In genomic region chr10:114174462-114175190, GRCh38 we compare ENCODE assay signal across 8 cellular contexts. TPM values are rescaled to one million over a fixed set of nuclear protein-coding genes. Genes with fewer than 3 reads are reported as not detected.
DNase-seq lines count a peak whose midpoint lies in the region; ATAC-seq and TF ChIP-seq lines count a peak whose summit lies in the region.

No MANE protein-coding gene starts in this region.

- H3K36me3 ChIP-seq in HCT116 (ENCODE audit: control insufficient read depth in 1 of 2, insufficient read depth in 2 of 2, low read length in 2 of 2) = no peaks in the 10 kb centered on the region
- peaks cover 3% of the 10 kb centered on the region; the same call in 1 of the 2 replicates for H3K36me3 ChIP-seq in MM.1S (replicated peaks; ENCODE audit: insufficient read depth, low read length)
- H3K36me3 ChIP-seq in heart left ventricle = no peaks in the 10 kb centered on the region

- H3K9ac ChIP-seq in HCT116 (ENCODE audit: low read length) (peak overlapping the region; percentile 78), MM.1S (ENCODE audit: low read length) (peak overlapping the region; percentile 50; the same call in 1 of the 2 replicates)

- no TSS peak for BruUV-seq in HCT116 (replicated peaks; lab: Mats Ljungman, UMichigan)

- H3K27ac ChIP-seq in HCT116 (ENCODE audit: low read depth, low read length) (peak overlapping the region; percentile 27), MM.1S (ENCODE audit: low read length) (peak overlapping the region; percentile 62), heart left ventricle (peak overlapping the region; percentile 79 to 96 (median 92))

- H3K4me2 ChIP-seq in HCT116 (ENCODE audit: low read length) = peak overlapping the region; percentile 90
- peak overlapping the region; percentile 88 for H3K4me2 ChIP-seq in MM.1S (ENCODE audit: low read depth, low read length)

- H3K27me3 ChIP-seq in HCT116 (ENCODE audit: insufficient read depth, low read length) (no peaks in the 10 kb centered on the region), MM.1S (replicated peaks; ENCODE audit: insufficient read depth, low read length) (no peaks in the 10 kb centered on the region), heart left ventricle (no peaks in the 10 kb centered on the region)

- peak overlapping the region; percentile 98 for H2AFZ ChIP-seq in HCT116 (ENCODE audit: low read depth, low read length, poor library complexity, severe bottlenecking)
- H2AFZ ChIP-seq in MM.1S (ENCODE audit: low read length) = peak overlapping the region; percentile 90

- H3K4me3 Mint-ChIP-seq in activated CD4-positive, alpha-beta T cell treated with anti-CD3 and anti-CD28 coated beads, Interleukin-2, amount 10 ng/mL, durations not matched to agents 7 days and 5 days = peak overlapping the region; percentile 90
- peak overlapping the region; percentile 97 for H3K4me3 Mint-ChIP-seq in activated T-helper 2 cell treated with anti-CD3 and anti-CD28 coated beads, Interferon-gamma antibody, Interleukin-2, Interleukin-4, amounts not matched to agents 10 μg/mL and 5 μg/mL and 100 μg/mL, durations not matched to agents 14 hours and 24 hours and 36 hours (ENCODE audit: low read depth)

- POLR2A ChIA-PET in activated CD4-positive, alpha-beta T cell treated with anti-CD3 and anti-CD28 coated beads, Interleukin-2, amount 10 ng/mL, durations not matched to agents 7 days and 5 days (lab: Charles Lee) = interaction anchor here (0.7 to 0.8 kb wide), 2 partner anchors 43 to 1507 kb away, joined by 3 to 5 read pairs; no protein-coding TSS in a partner anchor
- POLR2A ChIA-PET in HCT116 (lab: Charles Lee) = interaction anchor here (0.7 to 1.4 kb wide), 3 partner anchors 14 to 97 kb away, joined by 3 to 5 read pairs (median 4); no protein-coding TSS in a partner anchor

- no peaks in the 10 kb centered on the region for H3K9me3 ChIP-seq in HCT116 (ENCODE audit: control insufficient read depth in 1 of 2, insufficient read depth in 1 of 2, low read depth in 1 of 2, low read length in 2 of 2)
- no peaks in the 10 kb centered on the region for H3K9me3 ChIP-seq in MM.1S (replicated peaks; ENCODE audit: insufficient read depth, low read length)
- H3K9me3 ChIP-seq in heart left ventricle = peaks cover 0 to 4% (median 0%) of the 10 kb centered on the region in 12 donors

- intact Hi-C loops in HCT116 (cut with micrococcal nuclease) = no loop called here
- intact Hi-C loops in activated T-helper 2 cell treated with anti-CD3 and anti-CD28 coated beads, Interferon-gamma antibody, Interleukin-2, Interleukin-4, amounts not matched to agents 10 μg/mL and 5 μg/mL and 100 μg/mL, durations not matched to agents 14 hours and 24 hours and 36 hours (cut with micrococcal nuclease) = loop anchor here (1.0 to 10.0 kb wide), 5 partner anchors 213 to 493 kb away; partner anchors contain the start of genes DCLRE1A and NHLRC2
- intact Hi-C loops in heart left ventricle (cut with DNase I) = no loop called here
- intact Hi-C loops in posterior vena cava (cut with DNase I) = no loop called here

- TF ChIP-seq RAD21 in HCT116 (IDR thresholded peaks at IDR 0.05; ENCODE audit: low read depth) = no peak

- peaks cover 11% of the 10 kb centered on the region for H3F3A ChIP-seq in MM.1S (ENCODE audit: insufficient read depth, low read length)

- peaks cover 16% of the 10 kb centered on the region for H3K27me3 Mint-ChIP-seq in activated CD4-positive, alpha-beta T cell treated with anti-CD3 and anti-CD28 coated beads, Interleukin-2, amount 10 ng/mL, durations not matched to agents 7 days and 5 days
- H3K27me3 Mint-ChIP-seq in activated T-helper 2 cell treated with anti-CD3 and anti-CD28 coated beads, Interferon-gamma antibody, Interleukin-2, Interleukin-4, amounts not matched to agents 10 μg/mL and 5 μg/mL and 100 μg/mL, durations not matched to agents 14 hours and 24 hours and 36 hours (ENCODE audit: low read depth) = peaks cover 26% of the 10 kb centered on the region

- peaks cover 36% of the 10 kb centered on the region for H3K79me2 ChIP-seq in HCT116 (ENCODE audit: insufficient read depth, low read length)
- peaks cover 44% of the 10 kb centered on the region for H3K79me2 ChIP-seq in MM.1S (ENCODE audit: low read length)

- H4K20me1 ChIP-seq in HCT116 (ENCODE audit: insufficient read depth) (no peaks in the 10 kb centered on the region), MM.1S (ENCODE audit: insufficient read depth, low read length) (no peaks in the 10 kb centered on the region)

- 1 to 2% (median 2%) methylated on average over 28 to 29 of the region's 29 CpGs for WGBS in heart left ventricle, 4 donors

- TF ChIP-seq CTCF in HCT116 (IDR thresholded peaks at IDR 0.05 in 2 of 3, conservative IDR thresholded peaks at IDR 0.05 in 1 of 3; ENCODE audit: borderline replicate concordance in 1 of 3, insufficient read depth in 1 of 3, low read depth in 2 of 3, low read length in 2 of 3) (no peak), MM.1S (IDR thresholded peaks at IDR 0.05; ENCODE audit: low read length) (no peak), heart left ventricle (IDR thresholded peaks at IDR 0.05) (no peak)

- peaks cover 12% of the 10 kb centered on the region for H3K36me3 Mint-ChIP-seq in activated CD4-positive, alpha-beta T cell treated with anti-CD3 and anti-CD28 coated beads, Interleukin-2, amount 10 ng/mL, durations not matched to agents 7 days and 5 days (ENCODE audit: low read depth)
- H3K36me3 Mint-ChIP-seq in activated T-helper 2 cell treated with anti-CD3 and anti-CD28 coated beads, Interferon-gamma antibody, Interleukin-2, Interleukin-4, amounts not matched to agents 10 μg/mL and 5 μg/mL and 100 μg/mL, durations not matched to agents 14 hours and 24 hours and 36 hours (ENCODE audit: low read depth) = peaks cover 13% of the 10 kb centered on the region

- peaks cover 2% of the 10 kb centered on the region for H3K9me3 Mint-ChIP-seq in activated CD4-positive, alpha-beta T cell treated with anti-CD3 and anti-CD28 coated beads, Interleukin-2, amount 10 ng/mL, durations not matched to agents 7 days and 5 days
- H3K9me3 Mint-ChIP-seq in activated T-helper 2 cell treated with anti-CD3 and anti-CD28 coated beads, Interferon-gamma antibody, Interleukin-2, Interleukin-4, amounts not matched to agents 10 μg/mL and 5 μg/mL and 100 μg/mL, durations not matched to agents 14 hours and 24 hours and 36 hours = no peaks in the 10 kb centered on the region

- ATAC-seq in HCT116 (peak; percentile 64), heart left ventricle (peak; percentile 27 to 70 (median 52))

- H3K4me3 ChIP-seq in HCT116 (replicated peaks in 1 of 2; ENCODE audit: low read depth in 1 of 2, low read length in 2 of 2) (peak overlapping the region; percentile 91), MM.1S (ENCODE audit: low read length) (peak overlapping the region; percentile 91), heart left ventricle (peak overlapping the region; percentile 67 to 97 (median 88))

- peak overlapping the region; percentile 77 for H3K27ac Mint-ChIP-seq in activated CD4-positive, alpha-beta T cell treated with anti-CD3 and anti-CD28 coated beads, Interleukin-2, amount 10 ng/mL, durations not matched to agents 7 days and 5 days
- H3K27ac Mint-ChIP-seq in activated T-helper 2 cell treated with anti-CD3 and anti-CD28 coated beads, Interferon-gamma antibody, Interleukin-2, Interleukin-4, amounts not matched to agents 10 μg/mL and 5 μg/mL and 100 μg/mL, durations not matched to agents 14 hours and 24 hours and 36 hours = peak overlapping the region; percentile 81

- H3K4me1 Mint-ChIP-seq in activated CD4-positive, alpha-beta T cell treated with anti-CD3 and anti-CD28 coated beads, Interleukin-2, amount 10 ng/mL, durations not matched to agents 7 days and 5 days = peaks cover 34% of the 10 kb centered on the region
- peaks cover 24% of the 10 kb centered on the region for H3K4me1 Mint-ChIP-seq in activated T-helper 2 cell treated with anti-CD3 and anti-CD28 coated beads, Interferon-gamma antibody, Interleukin-2, Interleukin-4, amounts not matched to agents 10 μg/mL and 5 μg/mL and 100 μg/mL, durations not matched to agents 14 hours and 24 hours and 36 hours (ENCODE audit: low read depth)

- TF ChIP-seq POLR2A in HCT116 (IDR thresholded peaks at IDR 0.05; ENCODE audit: borderline replicate concordance, extremely low read depth, insufficient read depth, insufficient read length) (peak; percentile 29), heart left ventricle (IDR thresholded peaks at IDR 0.05) (no peak)

- DNase-seq in activated CD4-positive, alpha-beta T cell treated with anti-CD3 and anti-CD28 coated beads, Interleukin-2, amount 10 ng/mL, durations not matched to agents 7 days and 5 days = no peak
- no peak for DNase-seq in activated CD4-positive, alpha-beta T cell treated with anti-CD3 and anti-CD28 coated beads, Interleukin-2, amount 50 U/mL, for 1 hour
- no peak for DNase-seq in HCT116 (ENCODE audit: low read depth, low spot score)
- peak; percentile 90 for DNase-seq in MM.1S
- no peak for DNase-seq in activated T-helper 2 cell treated with anti-CD3 and anti-CD28 coated beads, Interferon-gamma antibody, Interleukin-2, Interleukin-4, amounts not matched to agents 10 μg/mL and 5 μg/mL and 100 μg/mL, durations not matched to agents 14 hours and 24 hours and 36 hours (ENCODE audit: low spot score)
- peak in 4 of 5 donors; percentile 25 to 77 (median 50) for DNase-seq in heart left ventricle
- DNase-seq in posterior vena cava (ENCODE audit: low spot score) = peak; percentile 87
- DNase-seq in stimulated activated CD4-positive, alpha-beta T cell treated with anti-CD3 and anti-CD28 coated beads, Interleukin-2, amount 100 ng/mL, for 24 hours = no peak

- H3K9me2 ChIP-seq in HCT116 (ENCODE audit: insufficient read depth) (no peaks in the 10 kb centered on the region), MM.1S (replicated peaks; ENCODE audit: insufficient read depth, low read length) (no peaks in the 10 kb centered on the region)

- peaks cover 9 to 19% of the 10 kb centered on the region in 2 experiments; a peak in 3 of 4 replicates for H3K4me1 ChIP-seq in HCT116 (ENCODE audit: control insufficient read depth in 1 of 2, insufficient read depth in 2 of 2, low read length in 2 of 2)
- H3K4me1 ChIP-seq in MM.1S (ENCODE audit: low read length) = peaks cover 10% of the 10 kb centered on the region
- H3K4me1 ChIP-seq in heart left ventricle = peaks cover 0 to 33% (median 9%) of the 10 kb centered on the region in 12 donors

- CTCF ChIA-PET in activated CD4-positive, alpha-beta T cell treated with anti-CD3 and anti-CD28 coated beads, Interleukin-2, amount 10 ng/mL, durations not matched to agents 7 days and 5 days (lab: Charles Lee) = interaction anchor here (0.6 kb wide), 1 partner anchor 231 kb away, joined by 3 read pairs; no protein-coding TSS in a partner anchor
- CTCF ChIA-PET in HCT116 (lab: Charles Lee) = interaction anchor here (0.8 kb wide), 1 partner anchor 470 kb away, joined by 3 read pairs; no protein-coding TSS in a partner anchor

- RAD21 ChIA-PET in HCT116 (lab: Charles Lee; ENCODE audit: low non-redundant PET in 1 of 2, low total read pairs in 2 of 2, uncharacterized antibody in 2 of 2, unreplicated experiment in 2 of 2) = interaction anchor here in 1 of 2 experiments (0.6 kb wide), 1 partner anchor 62 kb away, joined by 3 read pairs; no protein-coding TSS in a partner anchor

RNA-seq across cellular contexts. Expression of gene CCDC186, which starts 0.6 kb away (rescaled TPM):
- 10 to 100 TPM; 16.0 to 18.6 TPM for total RNA-seq in activated CD4-positive, alpha-beta T cell treated with anti-CD3 and anti-CD28 coated beads, Interleukin-2, amount 10 ng/mL, durations not matched to agents 7 days and 5 days
- total RNA-seq in HCT116 (2021; ENCODE audit: unreplicated experiment) (17.1 TPM), heart left ventricle (10 to 100 TPM; 11.6 to 26.0 (median 21.6) TPM), posterior vena cava (10 to 100 TPM; 17.7 to 18.2 TPM)
- 4.4 TPM in 2 replicates for polyA plus RNA-seq in HCT116 (2012)
- 11.3 and 13.9 TPM in 2 replicates for total RNA-seq in activated T-helper 2 cell treated with anti-CD3 and anti-CD28 coated beads, Interferon-gamma antibody, Interleukin-2, Interleukin-4, amounts not matched to agents 10 μg/mL and 5 μg/mL and 100 μg/mL, durations not matched to agents 14 hours and 24 hours and 36 hours
- polyA plus RNA-seq in heart left ventricle = 1 to 10 TPM; 4.7 to 7.3 TPM

RNA-seq across cellular contexts. Expression of gene TDRD1, which starts 4.5 kb away (rescaled TPM):
- under 1 TPM; 0.04 to 0.10 TPM for total RNA-seq in activated CD4-positive, alpha-beta T cell treated with anti-CD3 and anti-CD28 coated beads, Interleukin-2, amount 10 ng/mL, durations not matched to agents 7 days and 5 days
- total RNA-seq in HCT116 (2021; ENCODE audit: unreplicated experiment) (not detected), heart left ventricle (1 to 10 TPM in 8 of 9 donors, under 1 TPM in 1; 0.68 to 3.8 (median 1.9) TPM), posterior vena cava (under 1 TPM; 0.48 to 0.69 TPM)
- not detected in 2 replicates for polyA plus RNA-seq in HCT116 (2012)
- 0.11 and 0.30 TPM in 2 replicates for total RNA-seq in activated T-helper 2 cell treated with anti-CD3 and anti-CD28 coated beads, Interferon-gamma antibody, Interleukin-2, Interleukin-4, amounts not matched to agents 10 μg/mL and 5 μg/mL and 100 μg/mL, durations not matched to agents 14 hours and 24 hours and 36 hours
- polyA plus RNA-seq in heart left ventricle = under 1 TPM; 0.08 to 0.27 TPM

Comparison
In these comparisons a context has a peak if more than half of its experiments do, and no peak if none do; other contexts are left out.
1. DNase-seq: peak in MM.1S (single experiment), heart left ventricle (4 of 5) and posterior vena cava (single experiment); none in activated CD4-positive, alpha-beta T cell treated with anti-CD3 and anti-CD28 coated beads, Interleukin-2, amount 10 ng/mL, durations not matched to agents 7 days and 5 days (single experiment), activated CD4-positive, alpha-beta T cell treated with anti-CD3 and anti-CD28 coated beads, Interleukin-2, amount 50 U/mL, for 1 hour (single experiment), HCT116 (single experiment), activated T-helper 2 cell treated with anti-CD3 and anti-CD28 coated beads, Interferon-gamma antibody, Interleukin-2, Interleukin-4, amounts not matched to agents 10 μg/mL and 5 μg/mL and 100 μg/mL, durations not matched to agents 14 hours and 24 hours and 36 hours (single experiment) and stimulated activated CD4-positive, alpha-beta T cell treated with anti-CD3 and anti-CD28 coated beads, Interleukin-2, amount 100 ng/mL, for 24 hours (0 of 2).
2. H3K27ac ChIP-seq: peak in every context shown above with its lines; median percentile 92 in heart left ventricle; 62 in MM.1S; 27 in HCT116.
3. Peak in every context shown above with its lines, with median percentiles within 50 percentile points of each other: H3K4me3 ChIP-seq.